ENCODE assay signal across 8 cellular contexts in the genomic region with DNA sequence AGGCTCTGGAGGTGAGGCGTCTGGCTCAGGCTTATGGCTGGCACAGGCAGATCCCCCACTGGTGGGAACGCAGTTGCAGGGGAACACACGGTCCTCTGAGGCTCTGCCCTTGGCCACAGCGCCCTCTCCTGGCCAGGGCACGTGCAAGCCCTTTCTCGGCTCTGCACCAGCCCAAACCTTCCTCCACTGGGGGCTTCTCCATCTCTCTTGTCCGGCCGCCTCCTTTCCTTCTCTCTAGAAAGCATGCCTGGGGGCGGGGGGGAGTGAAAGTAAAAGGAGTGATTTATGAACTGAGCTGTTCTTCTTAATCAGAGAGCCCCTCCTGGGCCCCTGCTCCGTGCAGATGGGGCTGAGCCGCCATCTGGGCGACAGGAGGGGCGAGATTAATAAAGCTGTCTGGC. TPM values are rescaled to one million over a fixed set of nuclear protein-coding genes. Genes with fewer than 3 reads are reported as not detected.
A peak's percentile ranks its signal among the peaks of the same experiment; 100 is the strongest.
DNase-seq lines count a peak whose midpoint lies in the region; ATAC-seq and TF ChIP-seq lines count a peak whose summit lies in the region.

No MANE protein-coding gene starts in this region.

- H3K36me3 Mint-ChIP-seq in CD14-positive monocyte (no peaks in the 10 kb centered on the region), GM23338 (ENCODE audit: low read depth) (peaks cover 11% of the 10 kb centered on the region)

- no peaks in the 10 kb centered on the region for H3K27me3 ChIP-seq in GM23338 (ENCODE audit: insufficient read depth)

- H3K4me1 ChIP-seq in GM23338 (ENCODE audit: insufficient read depth) = no peaks in the 10 kb centered on the region; the same call in 1 of the 2 replicates

- no peak overlapping the region for H2AFZ ChIP-seq in GM23338

- no peaks in the 10 kb centered on the region for H4K20me1 ChIP-seq in GM23338 (replicated peaks; ENCODE audit: insufficient read depth)

- intact Hi-C loops in CD14-positive monocyte (cut with micrococcal nuclease) = no loop called here

- no peaks in the 10 kb centered on the region for H3K9me2 ChIP-seq in GM23338 (ENCODE audit: insufficient read depth)

- DNase-seq in CD14-positive monocyte (ENCODE audit: low spot score) (no peak), GM23338 (ENCODE audit: low spot score) (peak; percentile 93), NCI-H446 (lab: John Stamatoyannopoulos, UW) (peak; percentile 89 to 96), coronary artery (ENCODE audit: low spot score) (no peak), medulla oblongata (ENCODE audit: extremely low spot score) (peak; percentile 82)
- DNase-seq in activated CD4-positive, alpha-beta T cell treated with anti-CD3 and anti-CD28 coated beads, Interleukin-2, amount 50 U/mL, for 1 hour = peak; percentile 59
- DNase-seq in stimulated activated CD8-positive, alpha-beta memory T cell treated with anti-CD3 and anti-CD28 coated beads, Interleukin-15, amount 100 ng/mL, for 48 hours (ENCODE audit: low read depth in 2 of 2) = peak; percentile 34 to 43

- H3F3A ChIP-seq in GM23338 (replicated peaks; ENCODE audit: low read depth) = no peaks in the 10 kb centered on the region

- ATAC-seq in GM23338 = peak; percentile 98
- no peak for ATAC-seq in GM19395 (IDR thresholded peaks at IDR 0.05; ENCODE audit: unreplicated experiment)

- H3K4me3 ChIP-seq in GM23338 (no peak overlapping the region), coronary artery (peak overlapping the region; percentile 18)

- H3K4me2 ChIP-seq in GM23338 = no peak overlapping the region

- H3K4me3 Mint-ChIP-seq in CD14-positive monocyte (no peak overlapping the region), GM23338 (no peak overlapping the region)

- no peak overlapping the region for H3K27ac Mint-ChIP-seq in CD14-positive monocyte
- H3K27ac Mint-ChIP-seq in GM23338 = no peak overlapping the region

- TF ChIP-seq CTCF in CD14-positive monocyte (IDR thresholded peaks at IDR 0.05) (peak; percentile 62), GM23338 (conservative IDR thresholded peaks at IDR 0.05; ENCODE audit: low read depth in 2 of 2) (peak; percentile 97 to 99), coronary artery (IDR thresholded peaks at IDR 0.05) (peak; percentile 45)

- peaks cover 3 to 21% (median 5%) of the 10 kb centered on the region in 3 donors for H3K27me3 Mint-ChIP-seq in CD14-positive monocyte (ENCODE audit: low read depth in 3 of 3)
- H3K27me3 Mint-ChIP-seq in GM23338 (ENCODE audit: insufficient read depth, low read depth, poor library complexity) = peaks cover 9% of the 10 kb centered on the region

- no peaks in the 10 kb centered on the region for H3K36me3 ChIP-seq in GM23338 (ENCODE audit: insufficient read depth)

- no peaks in the 10 kb centered on the region for H3K4me1 Mint-ChIP-seq in CD14-positive monocyte
- H3K4me1 Mint-ChIP-seq in GM23338 = peaks cover 25% of the 10 kb centered on the region

- H3K27ac ChIP-seq in GM23338 (ENCODE audit: low read depth) (no peak overlapping the region), coronary artery (peak overlapping the region in 1 of 2 donors; percentile 46)

- H3K9me3 Mint-ChIP-seq in CD14-positive monocyte = peaks cover 0 to 5% (median 2%) of the 10 kb centered on the region in 7 donors
- H3K9me3 Mint-ChIP-seq in GM23338 = peaks cover 11% of the 10 kb centered on the region; the same call in 2 of the 3 replicates

- H3K79me2 ChIP-seq in GM23338 (replicated peaks; ENCODE audit: insufficient read depth) = no peaks in the 10 kb centered on the region

TF ChIP-seq in GM23338, 12 proteins besides CTCF, POLR2A, EP300 and RAD21:
- TF ChIP-seq POLR2AphosphoS5 (IDR thresholded peaks at IDR 0.05; ENCODE audit: low read depth) = no peak

RNA-seq across cellular contexts. Expression of gene TP53I11, which starts 56.5 kb away (rescaled TPM):
- polyA plus RNA-seq in CD14-positive monocyte = 10 to 100 TPM; 11.3 to 13.2 TPM
- total RNA-seq in GM23338 (2014; rRNA removed; shearing (Covaris generic)) = 33.4 and 43.9 TPM in 2 replicates
- 22.5 and 23.5 TPM in 2 replicates for polyA plus RNA-seq in GM23338 (2016; fragmentation: Nextera tagmentation; extraction: Ambion mirVana)

Comparison
In these comparisons a context has a peak if more than half of its experiments do, and no peak if none do; other contexts are left out.
1. DNase-seq: peak in GM23338 (single experiment), NCI-H446 (2 of 2), activated CD4-positive, alpha-beta T cell treated with anti-CD3 and anti-CD28 coated beads, Interleukin-2, amount 50 U/mL, for 1 hour (single experiment), medulla oblongata (single experiment) and stimulated activated CD8-positive, alpha-beta memory T cell treated with anti-CD3 and anti-CD28 coated beads, Interleukin-15, amount 100 ng/mL, for 48 hours (2 of 2); none in CD14-positive monocyte (single experiment) and coronary artery (single experiment).
2. CTCF ChIP-seq: peak in every context shown above with its lines; median percentile 98 in GM23338; 62 in CD14-positive monocyte; 45 in coronary artery.